8 cellular contexts compared by ENCODE assay signal in the genomic region with DNA sequence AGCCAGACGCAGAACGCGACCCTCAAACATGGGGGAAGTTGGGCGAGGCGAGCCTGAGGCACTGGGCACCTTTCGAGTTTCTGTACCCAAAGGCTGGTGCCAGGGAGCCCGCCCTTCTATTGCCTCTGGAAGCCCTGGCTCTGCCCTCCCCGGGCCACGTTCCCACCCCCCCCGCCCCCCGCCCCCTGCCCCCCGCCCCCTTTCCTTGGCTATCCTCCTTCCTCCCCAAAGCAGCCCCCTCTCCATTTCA. TPM values are rescaled to one million over a fixed set of nuclear protein-coding genes. Genes with fewer than 3 reads are reported as not detected.
DNase-seq lines count a peak whose midpoint lies in the region; ATAC-seq and TF ChIP-seq lines count a peak whose summit lies in the region.

No MANE protein-coding gene starts in this region.

- H3K9me3 Mint-ChIP-seq in type B pancreatic cell, result no peaks in the 10 kb centered on the region

- no peaks in the 10 kb centered on the region for H3K9me3 ChIP-seq in body of pancreas
- H3K9me3 ChIP-seq in lung (ENCODE audit: control insufficient read depth in 2 of 2, insufficient read depth in 1 of 2, low read length in 1 of 2), result no peaks in the 10 kb centered on the region

- peak overlapping the region; percentile 94 for H3K4me3 Mint-ChIP-seq in type B pancreatic cell

- TF ChIP-seq POLR2A in body of pancreas (IDR thresholded peaks at IDR 0.05), result no peak

- intact Hi-C loops in Right ventricle myocardium inferior (cut with DNase I) (loop anchor here (2.0 to 5.0 kb wide), 3 partner anchors 26 to 64 kb away; a partner anchor contains a TSS), cardiac septum (cut with DNase I) (loop anchor here (2.0 kb wide), 3 partner anchors 16 to 442 kb away; a partner anchor contains a TSS), body of pancreas (cut with DNase I) (no loop called here)

- H3K4me1 Mint-ChIP-seq in type B pancreatic cell (ENCODE audit: unreplicated experiment), result peaks cover 33% of the 10 kb centered on the region

- WGBS in body of pancreas, 2 donors, result 0 to 3% methylated on average over 6 to 12 of the region's 12 CpGs
- WGBS in lung, 2 donors, result 0 to 1% methylated on average over 9 of the region's 12 CpGs

- ATAC-seq in Right ventricle myocardium inferior (no peak), body of pancreas (peak; percentile 0), lung (ENCODE audit: insufficient read depth, low FRiP score) (no peak), HG02571 (IDR thresholded peaks at IDR 0.05; ENCODE audit: unreplicated experiment) (no peak), GM18858 (IDR thresholded peaks at IDR 0.05; ENCODE audit: unreplicated experiment) (no peak), HG03095 (IDR thresholded peaks at IDR 0.05; ENCODE audit: unreplicated experiment) (no peak)

- no peak for TF ChIP-seq CTCF in body of pancreas (IDR thresholded peaks at IDR 0.05)
- TF ChIP-seq CTCF in lung (IDR thresholded peaks at IDR 0.05; ENCODE audit: control extremely low read depth, extremely low read depth), result no peak
- TF ChIP-seq CTCF in type B pancreatic cell (conservative IDR thresholded peaks at IDR 0.05), result no peak

- no peaks in the 10 kb centered on the region for H3K27me3 Mint-ChIP-seq in type B pancreatic cell

- no peaks in the 10 kb centered on the region for H3K27me3 ChIP-seq in body of pancreas
- H3K27me3 ChIP-seq in lung (ENCODE audit: control insufficient read depth, insufficient read depth), result no peaks in the 10 kb centered on the region

- H3K27ac ChIP-seq in body of pancreas, result peak overlapping the region; percentile 90 to 100 (median 100)
- H3K27ac ChIP-seq in lung (ENCODE audit: low read depth in 1 of 2, low read length in 1 of 2), result peak overlapping the region; percentile 91 to 94

- H3K36me3 ChIP-seq in body of pancreas (replicated peaks in 1 of 2; ENCODE audit: insufficient read depth in 1 of 2, low read depth in 2 of 2) (no peaks in the 10 kb centered on the region), lung (ENCODE audit: control insufficient read depth in 2 of 2, insufficient read depth in 2 of 2, low read length in 2 of 2) (no peaks in the 10 kb centered on the region)

- H3K36me3 Mint-ChIP-seq in type B pancreatic cell, result no peaks in the 10 kb centered on the region

- no peak overlapping the region for H3K4me3 ChIP-seq in body of pancreas
- H3K4me3 ChIP-seq in lung, result peak overlapping the region; percentile 65

- H3K27ac Mint-ChIP-seq in type B pancreatic cell, result peak overlapping the region; percentile 98

- H3K4me1 ChIP-seq in body of pancreas, result peaks cover 36% of the 10 kb centered on the region
- H3K4me1 ChIP-seq in lung (ENCODE audit: control insufficient read depth in 2 of 2, insufficient read depth in 2 of 2, low read length in 2 of 2), result peaks cover 5 to 16% of the 10 kb centered on the region in 2 donors

- DNase-seq in Right ventricle myocardium inferior (ENCODE audit: missing footprints) (peak; percentile 65), cardiac septum (ENCODE audit: low spot score) (no peak), body of pancreas (peak; percentile 70 to 80 (median 78)), lung (ENCODE audit: low spot score) (no peak), type B pancreatic cell (ENCODE audit: extremely low spot score, unreplicated experiment) (no peak)

RNA-seq across cellular contexts. Expression of a gene that starts 2.2 kb away (rescaled TPM):
- total RNA-seq in Right ventricle myocardium inferior (53.3 TPM), cardiac septum (41.9 TPM), body of pancreas (10 to 100 TPM; 30.1 to 34.3 TPM), lung (10 to 100 TPM; 41.9 to 83.3 TPM), type B pancreatic cell (ENCODE audit: low replicate concordance) (38.1 and 75.9 TPM in 2 replicates)
- polyA plus RNA-seq in lung, result 10 to 100 TPM; 52.6 to 57.8 TPM

RNA-seq across cellular contexts. Expression of a gene that starts 7.0 kb away (rescaled TPM):
- total RNA-seq in Right ventricle myocardium inferior (not detected), cardiac septum (not detected), body of pancreas (not detected), lung (under 1 TPM in 1 of 2 donors, not detected in 1; 0.89 TPM), type B pancreatic cell (ENCODE audit: low replicate concordance) (0.52 and 1.1 TPM in 2 replicates)
- polyA plus RNA-seq in lung, result under 1 TPM in 1 of 2 donors, not detected in 1; 0.31 TPM

RNA-seq across cellular contexts. Expression of a gene that starts 17.3 kb away (rescaled TPM):
- total RNA-seq in Right ventricle myocardium inferior (30.8 TPM), cardiac septum (22.2 TPM), body of pancreas (10 to 100 TPM; 10.1 to 51.4 TPM), lung (10 to 100 TPM; 10.9 to 37.0 TPM), type B pancreatic cell (ENCODE audit: low replicate concordance) (51.4 and 59.0 TPM in 2 replicates)
- 10 to 100 TPM; 29.3 to 31.9 TPM for polyA plus RNA-seq in lung

RNA-seq across cellular contexts. Expression of a gene that starts 25.9 kb away (rescaled TPM):
- total RNA-seq in Right ventricle myocardium inferior, result 22.2 TPM
- 16.0 TPM for total RNA-seq in cardiac septum
- total RNA-seq in body of pancreas, result 10 to 100 TPM; 15.6 to 29.0 TPM
- total RNA-seq in lung, result 10 to 100 TPM; 22.3 to 33.6 TPM
- polyA plus RNA-seq in lung, result 10 to 100 TPM; 26.9 to 38.2 TPM
- 58.8 and 119 TPM in 2 replicates for total RNA-seq in type B pancreatic cell (ENCODE audit: low replicate concordance)

RNA-seq across cellular contexts. Expression of a gene that starts 29.9 kb away (rescaled TPM):
- 60.4 TPM for total RNA-seq in Right ventricle myocardium inferior
- 70.5 TPM for total RNA-seq in cardiac septum
- total RNA-seq in body of pancreas, result 10 to 100 TPM; 38.1 to 45.5 TPM
- total RNA-seq in lung, result 100 to 1,000 TPM in 1 of 2 donors, 10 to 100 TPM in 1; 67.6 to 136 TPM
- 100 to 1,000 TPM in 1 of 2 donors, 10 to 100 TPM in 1; 76.5 to 111 TPM for polyA plus RNA-seq in lung
- 65.3 and 87.8 TPM in 2 replicates for total RNA-seq in type B pancreatic cell (ENCODE audit: low replicate concordance)

Comparison
In these comparisons a context has a peak if more than half of its experiments do, and no peak if none do; other contexts are left out.
1. DNase-seq: peak in Right ventricle myocardium inferior (single experiment) and body of pancreas (4 of 4); none in cardiac septum (single experiment), lung (single experiment) and type B pancreatic cell (single experiment).